ENCODE assay signal across 15 cellular contexts in genomic region chr5:1323803-1324173, GRCh38. TPM values are rescaled to one million over a fixed set of nuclear protein-coding genes. Genes with fewer than 3 reads are reported as not detected.
A peak's percentile ranks its signal among the peaks of the same experiment; 100 is the strongest.
DNase-seq lines count a peak whose midpoint lies in the region; ATAC-seq, FAIRE-seq and TF ChIP-seq lines count a peak whose summit lies in the region.
"Had no signal": no experiment of that assay in that cellular context is flagged by ENCODE, and none has a peak within 500 bp of the region (broad histone marks: within the 10 kb centered on the region; RNA-seq: fewer than 3 reads in every experiment).

No MANE protein-coding gene starts in this region.

- CTCF ChIA-PET in activated CD8-positive, alpha-beta memory T cell treated with anti-CD3 and anti-CD28 coated beads, Interleukin-2, amount 10 ng/mL, durations not matched to agents 7 days and 5 days (lab: Charles Lee) = interaction anchor here (1.0 kb wide), 1 partner anchor 11 kb away, joined by 4 read pairs; no protein-coding TSS in a partner anchor
- CTCF ChIA-PET in RWPE1 (lab: Yijun Ruan, JAX) = no interaction called here

- H3K4me1 ChIP-seq in osteoblast (ENCODE audit: insufficient read depth, low read length) (no peaks in the 10 kb centered on the region), foreskin keratinocyte (no peaks in the 10 kb centered on the region)

- DNase-seq in activated CD8-positive, alpha-beta memory T cell treated with anti-CD3 and anti-CD28 coated beads, Interleukin-2, amount 50 U/mL, for 48 hours = peak; percentile 28
- no peak for DNase-seq in activated CD8-positive, alpha-beta memory T cell treated with anti-CD3 and anti-CD28 coated beads, Interleukin-2, amount 10 ng/mL, durations not matched to agents 7 days and 5 days
- DNase-seq in D721Med (ENCODE audit: insufficient read length, low spot score) (peak; percentile 2), RWPE1 (ENCODE audit: low spot score) (no peak), osteoblast (ENCODE audit: insufficient read length, low spot score, missing footprints) (peak; percentile 53), kidney glomerular epithelial cell (lab: John Stamatoyannopoulos, UW) (no peak), SHP77 treated with DMSO at 0.1 percent for 48 hours (lab: John Stamatoyannopoulos, UW) (no peak), foreskin keratinocyte (no peak)
- DNase-seq: DMS 273 treated with DMSO at 0.1 percent for 48 hours, H7, Kasumi-1, NCI-H2029, NCI-H748 treated with DMSO at 0.1 percent for 48 hours, OCI-M1 had no signal

- H3K27me3 Mint-ChIP-seq in activated CD8-positive, alpha-beta memory T cell treated with anti-CD3 and anti-CD28 coated beads, Interleukin-2, amount 10 ng/mL, durations not matched to agents 7 days and 5 days = no peaks in the 10 kb centered on the region

- POLR2A ChIA-PET in RWPE1 (lab: Yijun Ruan, JAX; ENCODE audit: low non-redundant PET) = no interaction called here

- no peak overlapping the region for H3K4me3 ChIP-seq in osteoblast (ENCODE audit: insufficient read depth, low read length)

- peaks cover 16% of the 10 kb centered on the region for H3K36me3 Mint-ChIP-seq in activated CD8-positive, alpha-beta memory T cell treated with anti-CD3 and anti-CD28 coated beads, Interleukin-2, amount 10 ng/mL, durations not matched to agents 7 days and 5 days

- no peak overlapping the region for H3K4me3 Mint-ChIP-seq in activated CD8-positive, alpha-beta memory T cell treated with anti-CD3 and anti-CD28 coated beads, Interleukin-2, amount 10 ng/mL, durations not matched to agents 7 days and 5 days

- H3K9me3 ChIP-seq in osteoblast (ENCODE audit: low read depth, low read length) = no peaks in the 10 kb centered on the region

- H2AFZ ChIP-seq in osteoblast (ENCODE audit: low read length) = no peak overlapping the region

- H3K27me3 ChIP-seq in osteoblast (ENCODE audit: insufficient read depth, low read length) = no peaks in the 10 kb centered on the region
- H3K27me3 ChIP-seq in foreskin keratinocyte = no peaks in the 10 kb centered on the region

- H4K20me1 ChIP-seq in osteoblast (ENCODE audit: insufficient read depth, low read length) = no peaks in the 10 kb centered on the region

- no peaks in the 10 kb centered on the region for H3K4me1 Mint-ChIP-seq in activated CD8-positive, alpha-beta memory T cell treated with anti-CD3 and anti-CD28 coated beads, Interleukin-2, amount 10 ng/mL, durations not matched to agents 7 days and 5 days

- no peak for TF ChIP-seq CTCF in D721Med (IDR thresholded peaks at IDR 0.05; ENCODE audit: insufficient read depth, missing control alignments)
- no peak for TF ChIP-seq CTCF in RWPE1 (conservative IDR thresholded peaks at IDR 0.05; ENCODE audit: low read depth)
- no peak for TF ChIP-seq CTCF in osteoblast (IDR thresholded peaks at IDR 0.05; ENCODE audit: extremely low read depth, low read depth, low read length)
- no peak for TF ChIP-seq CTCF in foreskin keratinocyte (conservative IDR thresholded peaks at IDR 0.05)

- FAIRE-seq in D721Med (lab: Jason Lieb, UNC) = no peak

- peaks cover 42% of the 10 kb centered on the region for H3K36me3 ChIP-seq in osteoblast (ENCODE audit: insufficient read depth, low read length)

- no peak for ATAC-seq in activated CD8-positive, alpha-beta memory T cell treated with anti-CD3 and anti-CD28 coated beads, Interleukin-2, amount 10 ng/mL, durations not matched to agents 7 days and 5 days
- no peak for ATAC-seq in foreskin keratinocyte

- peak overlapping the region; percentile 88 for H3K27ac ChIP-seq in RWPE1
- no peak overlapping the region for H3K27ac ChIP-seq in osteoblast (ENCODE audit: low read depth, low read length)
- H3K27ac ChIP-seq in foreskin keratinocyte = no peak overlapping the region

- no peaks in the 10 kb centered on the region for H3K79me2 ChIP-seq in osteoblast (ENCODE audit: insufficient read depth, low read length)

- no peak overlapping the region for H3K4me2 ChIP-seq in osteoblast (ENCODE audit: insufficient read depth, low read length)

- H3K9me3 Mint-ChIP-seq in activated CD8-positive, alpha-beta memory T cell treated with anti-CD3 and anti-CD28 coated beads, Interleukin-2, amount 10 ng/mL, durations not matched to agents 7 days and 5 days (ENCODE audit: low read depth) = no peaks in the 10 kb centered on the region

- no peak overlapping the region for H3K27ac Mint-ChIP-seq in activated CD8-positive, alpha-beta memory T cell treated with anti-CD3 and anti-CD28 coated beads, Interleukin-2, amount 10 ng/mL, durations not matched to agents 7 days and 5 days

RNA-seq across cellular contexts. Expression of gene CLPTM1L, which starts 21.1 kb away (rescaled TPM):
- 100 to 1,000 TPM; 107 to 115 TPM for total RNA-seq in activated CD8-positive, alpha-beta memory T cell treated with anti-CD3 and anti-CD28 coated beads, Interleukin-2, amount 10 ng/mL, durations not matched to agents 7 days and 5 days
- 134 and 139 TPM in 2 replicates for total RNA-seq in osteoblast
- total RNA-seq in foreskin keratinocyte = 131 and 137 TPM in 2 replicates
- polyA plus RNA-seq in foreskin keratinocyte = 110 and 114 TPM in 2 replicates

RNA-seq across cellular contexts. Expression of gene TERT, which starts 28.9 kb away (rescaled TPM):
- total RNA-seq in activated CD8-positive, alpha-beta memory T cell treated with anti-CD3 and anti-CD28 coated beads, Interleukin-2, amount 10 ng/mL, durations not matched to agents 7 days and 5 days = 1 to 10 TPM in 1 of 2 experiments, under 1 TPM in 1; 0.82 to 1.5 TPM
- total RNA-seq in osteoblast = not detected in 2 replicates
- 0.04 TPM in 1 of 2 replicates, not detected in the other for total RNA-seq in foreskin keratinocyte
- polyA plus RNA-seq in foreskin keratinocyte = not detected in 2 replicates
- polyA plus RNA-seq: BJ had no signal

Comparison
In these comparisons a context has a peak if more than half of its experiments do, and no peak if none do; other contexts are left out.
1. DNase-seq: peak in activated CD8-positive, alpha-beta memory T cell treated with anti-CD3 and anti-CD28 coated beads, Interleukin-2, amount 50 U/mL, for 48 hours (single experiment), D721Med (single experiment) and osteoblast (single experiment); none in activated CD8-positive, alpha-beta memory T cell treated with anti-CD3 and anti-CD28 coated beads, Interleukin-2, amount 10 ng/mL, durations not matched to agents 7 days and 5 days (single experiment), RWPE1 (single experiment), kidney glomerular epithelial cell (single experiment), SHP77 treated with DMSO at 0.1 percent for 48 hours (single experiment) and foreskin keratinocyte (0 of 2).